In the genomic region with DNA sequence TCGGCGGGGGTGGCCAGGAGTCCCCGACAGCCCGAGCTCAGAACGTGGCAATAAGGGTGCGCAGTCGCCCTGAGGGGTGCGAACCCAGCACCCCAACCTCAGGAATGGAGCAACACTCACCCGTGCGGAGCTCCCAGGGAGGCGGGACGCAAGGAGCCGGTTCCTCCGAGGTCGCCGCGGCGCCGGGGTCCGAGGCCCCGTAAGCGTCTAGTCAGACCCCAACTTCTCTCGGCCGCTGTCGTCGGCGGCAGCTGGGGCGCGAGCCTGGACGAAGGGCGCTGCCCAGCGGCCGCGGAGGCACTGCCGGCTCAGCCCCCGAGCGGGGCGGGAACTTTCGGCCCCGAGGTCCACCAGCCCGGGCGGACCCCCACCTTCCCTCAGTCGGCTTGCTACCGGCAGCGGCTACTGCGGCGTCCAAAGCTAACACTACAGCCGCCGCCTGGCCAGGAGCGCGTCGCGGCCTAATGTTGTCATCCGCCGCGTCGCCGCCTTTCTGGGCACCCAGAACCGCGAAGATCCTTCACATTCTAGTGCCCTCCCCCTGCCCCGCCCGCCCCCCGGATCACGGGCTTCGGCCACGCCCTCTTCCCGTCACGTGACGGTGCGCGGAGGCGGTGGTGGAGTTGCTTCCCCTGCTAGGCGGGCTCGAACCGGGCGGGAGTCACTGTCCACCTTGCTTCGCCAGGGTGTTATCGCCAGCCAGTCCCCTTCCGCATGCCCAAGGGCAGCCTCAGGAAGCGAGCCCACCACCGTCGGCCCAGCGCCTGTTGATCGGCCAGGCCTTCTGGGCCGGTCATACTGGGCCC, we compare ENCODE assay signal across 8 cellular contexts. TPM values are rescaled to one million over a fixed set of nuclear protein-coding genes. Genes with fewer than 3 reads are reported as not detected.
DNase-seq lines count a peak whose midpoint lies in the region; ATAC-seq and TF ChIP-seq lines count a peak whose summit lies in the region.

A gene with protein sequence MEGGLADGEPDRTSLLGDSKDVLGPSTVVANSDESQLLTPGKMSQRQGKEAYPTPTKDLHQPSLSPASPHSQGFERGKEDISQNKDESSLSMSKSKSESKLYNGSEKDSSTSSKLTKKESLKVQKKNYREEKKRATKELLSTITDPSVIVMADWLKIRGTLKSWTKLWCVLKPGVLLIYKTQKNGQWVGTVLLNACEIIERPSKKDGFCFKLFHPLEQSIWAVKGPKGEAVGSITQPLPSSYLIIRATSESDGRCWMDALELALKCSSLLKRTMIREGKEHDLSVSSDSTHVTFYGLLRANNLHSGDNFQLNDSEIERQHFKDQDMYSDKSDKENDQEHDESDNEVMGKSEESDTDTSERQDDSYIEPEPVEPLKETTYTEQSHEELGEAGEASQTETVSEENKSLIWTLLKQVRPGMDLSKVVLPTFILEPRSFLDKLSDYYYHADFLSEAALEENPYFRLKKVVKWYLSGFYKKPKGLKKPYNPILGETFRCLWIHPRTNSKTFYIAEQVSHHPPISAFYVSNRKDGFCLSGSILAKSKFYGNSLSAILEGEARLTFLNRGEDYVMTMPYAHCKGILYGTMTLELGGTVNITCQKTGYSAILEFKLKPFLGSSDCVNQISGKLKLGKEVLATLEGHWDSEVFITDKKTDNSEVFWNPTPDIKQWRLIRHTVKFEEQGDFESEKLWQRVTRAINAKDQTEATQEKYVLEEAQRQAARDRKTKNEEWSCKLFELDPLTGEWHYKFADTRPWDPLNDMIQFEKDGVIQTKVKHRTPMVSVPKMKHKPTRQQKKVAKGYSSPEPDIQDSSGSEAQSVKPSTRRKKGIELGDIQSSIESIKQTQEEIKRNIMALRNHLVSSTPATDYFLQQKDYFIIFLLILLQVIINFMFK (minus strand): TSS at position 495 of the 806 bp plus-strand sequence. CDS start 72,220 bp downstream, outside the sequence.

- ATAC-seq in GM19324 (IDR thresholded peaks at IDR 0.05; ENCODE audit: low FRiP score, unreplicated experiment) (peak; percentile 89), HG03469 (IDR thresholded peaks at IDR 0.05; ENCODE audit: unreplicated experiment) (peak; percentile 56)

- H3K36me3 Mint-ChIP-seq in activated CD4-positive, alpha-beta T cell treated with anti-CD3 and anti-CD28 coated beads, Interleukin-2, amount 10 ng/mL, durations not matched to agents 24 days and 14 days (ENCODE audit: low read depth): peaks cover 11% of the 10 kb centered on the region

- peak within 1 kb of the TSS; percentile 95 for H3K4me3 Mint-ChIP-seq in activated CD4-positive, alpha-beta T cell treated with anti-CD3 and anti-CD28 coated beads, Interleukin-2, amount 10 ng/mL, durations not matched to agents 24 days and 14 days

- H3K27ac ChIP-seq in BLaER1 treated with 17β-estradiol and CSF1 and Interleukin-3, amounts not matched to agents 10 nM and 100 nM: peak within 1 kb of the TSS; percentile 82 to 98 (median 94)
- peak within 1 kb of the TSS; percentile 95 to 98 for H3K27ac ChIP-seq in coronary artery

- peak; percentile 76 to 93 for DNase-seq in NCI-H526 (lab: John Stamatoyannopoulos, UW)
- DNase-seq in activated CD4-positive, alpha-beta T cell treated with anti-CD3 and anti-CD28 coated beads, Interleukin-2, amount 10 ng/mL, durations not matched to agents 24 days and 14 days: peak; percentile 98
- DNase-seq in coronary artery (ENCODE audit: low spot score): peak; percentile 97
- DNase-seq in left kidney (ENCODE audit: low read depth, low spot score): peak; percentile 98
- peak; percentile 96 to 98 for DNase-seq in stimulated activated CD4-positive, alpha-beta T cell treated with anti-CD3 and anti-CD28 coated beads, Interleukin-2, amount 100 ng/mL, for 24 hours

- peaks cover 0 to 5% (median 0%) of the 10 kb centered on the region in 11 experiments; a peak in 2 of 22 replicates for H3K27me3 ChIP-seq in BLaER1 treated with 17β-estradiol and CSF1 and Interleukin-3, amounts not matched to agents 10 nM and 100 nM

- H3K4me2 ChIP-seq in BLaER1 treated with 17β-estradiol and CSF1 and Interleukin-3, amounts not matched to agents 10 nM and 100 nM: peak within 1 kb of the TSS; percentile 79 to 98 (median 90)

- peaks cover 0 to 7% (median 0%) of the 10 kb centered on the region in 11 experiments; a peak in 3 of 22 replicates for H3K36me3 ChIP-seq in BLaER1 treated with 17β-estradiol and CSF1 and Interleukin-3, amounts not matched to agents 10 nM and 100 nM

- no peaks in the 10 kb centered on the region for H3K9me3 Mint-ChIP-seq in activated CD4-positive, alpha-beta T cell treated with anti-CD3 and anti-CD28 coated beads, Interleukin-2, amount 10 ng/mL, durations not matched to agents 24 days and 14 days

- peaks cover 38% of the 10 kb centered on the region for H3K4me1 Mint-ChIP-seq in activated CD4-positive, alpha-beta T cell treated with anti-CD3 and anti-CD28 coated beads, Interleukin-2, amount 10 ng/mL, durations not matched to agents 24 days and 14 days

- peaks cover 15 to 50% (median 25%) of the 10 kb centered on the region in 10 experiments for H3K4me1 ChIP-seq in BLaER1 treated with 17β-estradiol and CSF1 and Interleukin-3, amounts not matched to agents 10 nM and 100 nM

- peak within 1 kb of the TSS; percentile 77 to 99 (median 94) for H3K4me3 ChIP-seq in BLaER1 treated with 17β-estradiol and CSF1 and Interleukin-3, amounts not matched to agents 10 nM and 100 nM
- H3K4me3 ChIP-seq in coronary artery: peak within 1 kb of the TSS; percentile 95

- H3K9me3 ChIP-seq in BLaER1 treated with 17β-estradiol and CSF1 and Interleukin-3, amounts not matched to agents 10 nM and 100 nM (replicated peaks in 1 of 11): no peaks in the 10 kb centered on the region

- peaks cover 27 to 43% (median 39%) of the 10 kb centered on the region in 11 experiments; a peak in 21 of 22 replicates for H4K20me1 ChIP-seq in BLaER1 treated with 17β-estradiol and CSF1 and Interleukin-3, amounts not matched to agents 10 nM and 100 nM

- peak within 1 kb of the TSS; percentile 88 to 98 (median 94) for H3K9ac ChIP-seq in BLaER1 treated with 17β-estradiol and CSF1 and Interleukin-3, amounts not matched to agents 10 nM and 100 nM

- TF ChIP-seq CTCF in coronary artery (IDR thresholded peaks at IDR 0.05): no peak

- no peaks in the 10 kb centered on the region for H3K27me3 Mint-ChIP-seq in activated CD4-positive, alpha-beta T cell treated with anti-CD3 and anti-CD28 coated beads, Interleukin-2, amount 10 ng/mL, durations not matched to agents 24 days and 14 days

- peak within 1 kb of the TSS; percentile 99 for H3K27ac Mint-ChIP-seq in activated CD4-positive, alpha-beta T cell treated with anti-CD3 and anti-CD28 coated beads, Interleukin-2, amount 10 ng/mL, durations not matched to agents 24 days and 14 days

- intact Hi-C loops in activated CD4-positive, alpha-beta T cell treated with anti-CD3 and anti-CD28 coated beads, Interleukin-2, amount 10 ng/mL, durations not matched to agents 24 days and 14 days (cut with micrococcal nuclease): loop anchor here (1.0 to 10.0 kb wide), 12 partner anchors 29 to 1165 kb away; a partner anchor contains a TSS

RNA-seq across cellular contexts. Expression of the gene that starts here (rescaled TPM):
- 90.8 and 92.0 TPM in 2 replicates for total RNA-seq in activated CD4-positive, alpha-beta T cell treated with anti-CD3 and anti-CD28 coated beads, Interleukin-2, amount 10 ng/mL, durations not matched to agents 24 days and 14 days

Comparison
In these comparisons a context has a peak if more than half of its experiments do, and no peak if none do; other contexts are left out.
1. Peak in every context shown above with its lines: DNase-seq, ATAC-seq, H3K4me3 ChIP-seq and H3K27ac ChIP-seq.